20 cellular contexts compared by ENCODE assay signal in genomic region chr17:47678196-47678595, GRCh38. TPM values are rescaled to one million over a fixed set of nuclear protein-coding genes. Genes with fewer than 3 reads are reported as not detected.
DNase-seq lines count a peak whose midpoint lies in the region; ATAC-seq and TF ChIP-seq lines count a peak whose summit lies in the region.
"Had no signal": no experiment of that assay in that cellular context is flagged by ENCODE, and none has a peak within 500 bp of the region (broad histone marks: within the 10 kb centered on the region; RNA-seq: fewer than 3 reads in every experiment).

No MANE protein-coding gene starts in this region.

- H3K27ac ChIP-seq in C4-2B = peak overlapping the region; percentile 29
- 0 out of 2 replicates have a peak overlapping the region, but pooled peaks have one; percentile 10 for H3K27ac ChIP-seq in GM23338 (ENCODE audit: low read depth)
- H3K27ac ChIP-seq: Peyer's patch, SJSA1 had no signal

- H3K27me3 ChIP-seq in GM23338 (ENCODE audit: insufficient read depth) = no peaks in the 10 kb centered on the region
- no peaks in the 10 kb centered on the region for H3K27me3 ChIP-seq in H7 (ENCODE audit: control insufficient read depth, insufficient read depth, low read length)
- H3K27me3 ChIP-seq: BE2C, Peyer's patch, SJSA1 had no signal

- H3K9me2 ChIP-seq in GM23338 (ENCODE audit: insufficient read depth) = no peaks in the 10 kb centered on the region

- no peak for ATAC-seq in GM23338
- ATAC-seq in activated T-helper 17 cell treated with anti-CD3 and anti-CD28 coated beads, Interleukin-2, amount 50 U/mL, for 72 hours (replicated peaks) = no peak
- no peak for ATAC-seq in HG03196 (IDR thresholded peaks at IDR 0.05; ENCODE audit: unreplicated experiment)

- H3K27me3 Mint-ChIP-seq in activated T-cell treated with anti-CD3 and anti-CD28 coated beads, Interleukin-2, amount 50 U/mL, for 24 hours = no peaks in the 10 kb centered on the region
- H3K27me3 Mint-ChIP-seq in GM23338 (ENCODE audit: insufficient read depth, low read depth, poor library complexity) = peaks cover 8% of the 10 kb centered on the region
- no peaks in the 10 kb centered on the region for H3K27me3 Mint-ChIP-seq in activated T-helper 17 cell treated with anti-CD3 and anti-CD28 coated beads, Interleukin-2, amount 50 U/mL, for 72 hours
- H3K27me3 Mint-ChIP-seq: CD8-positive, alpha-beta memory T cell had no signal

- no peak overlapping the region for H3K4me2 ChIP-seq in GM23338

- H3K4me1 ChIP-seq in GM23338 (ENCODE audit: insufficient read depth) = no peaks in the 10 kb centered on the region
- H3K4me1 ChIP-seq: BE2C, Peyer's patch, SJSA1 had no signal

- H2AFZ ChIP-seq in GM23338 = no peak overlapping the region

- H3K79me2 ChIP-seq in GM23338 (replicated peaks; ENCODE audit: insufficient read depth) = peaks cover 12% of the 10 kb centered on the region

- no peak overlapping the region for H3K4me3 Mint-ChIP-seq in activated T-cell treated with anti-CD3 and anti-CD28 coated beads, Interleukin-2, amount 50 U/mL, for 24 hours
- H3K4me3 Mint-ChIP-seq in GM23338 = no peak overlapping the region
- H3K4me3 Mint-ChIP-seq in activated T-helper 17 cell treated with anti-CD3 and anti-CD28 coated beads, Interleukin-2, amount 50 U/mL, for 72 hours = no peak overlapping the region
- H3K4me3 Mint-ChIP-seq: CD8-positive, alpha-beta memory T cell had no signal

- peaks cover 98% of the 10 kb centered on the region for H3K36me3 Mint-ChIP-seq in activated T-cell treated with anti-CD3 and anti-CD28 coated beads, Interleukin-2, amount 50 U/mL, for 24 hours (ENCODE audit: low read depth)
- H3K36me3 Mint-ChIP-seq in GM23338 (ENCODE audit: low read depth) = peaks cover 98% of the 10 kb centered on the region
- H3K36me3 Mint-ChIP-seq in activated T-helper 17 cell treated with anti-CD3 and anti-CD28 coated beads, Interleukin-2, amount 50 U/mL, for 72 hours (ENCODE audit: low read depth) = peaks cover 100% of the 10 kb centered on the region

- H3K27ac Mint-ChIP-seq in activated T-cell treated with anti-CD3 and anti-CD28 coated beads, Interleukin-2, amount 50 U/mL, for 24 hours = peak overlapping the region; percentile 8
- no peak overlapping the region for H3K27ac Mint-ChIP-seq in GM23338
- H3K27ac Mint-ChIP-seq in activated T-helper 17 cell treated with anti-CD3 and anti-CD28 coated beads, Interleukin-2, amount 50 U/mL, for 72 hours = peak overlapping the region; percentile 28

- H3F3A ChIP-seq in GM23338 (replicated peaks; ENCODE audit: low read depth) = peaks cover 50% of the 10 kb centered on the region

- TF ChIP-seq CTCF in C4-2B (conservative IDR thresholded peaks at IDR 0.05) (no peak), GM23338 (conservative IDR thresholded peaks at IDR 0.05; ENCODE audit: low read depth in 2 of 2) (no peak)

- H3K4me3 ChIP-seq in GM23338 (no peak overlapping the region), H7 (ENCODE audit: insufficient read depth, low read depth, low read length) (no peak overlapping the region)
- H3K4me3 ChIP-seq: Peyer's patch, SJSA1 had no signal

- peaks cover 39% of the 10 kb centered on the region for H3K4me1 Mint-ChIP-seq in activated T-cell treated with anti-CD3 and anti-CD28 coated beads, Interleukin-2, amount 50 U/mL, for 24 hours (ENCODE audit: low read depth)
- H3K4me1 Mint-ChIP-seq in GM23338 = no peaks in the 10 kb centered on the region
- H3K4me1 Mint-ChIP-seq in activated T-helper 17 cell treated with anti-CD3 and anti-CD28 coated beads, Interleukin-2, amount 50 U/mL, for 72 hours = peaks cover 8% of the 10 kb centered on the region

- H3K9me3 Mint-ChIP-seq in activated T-cell treated with anti-CD3 and anti-CD28 coated beads, Interleukin-2, amount 50 U/mL, for 24 hours = no peaks in the 10 kb centered on the region
- H3K9me3 Mint-ChIP-seq in GM23338 = no peaks in the 10 kb centered on the region
- H3K9me3 Mint-ChIP-seq in activated T-helper 17 cell treated with anti-CD3 and anti-CD28 coated beads, Interleukin-2, amount 50 U/mL, for 72 hours = no peaks in the 10 kb centered on the region
- H3K9me3 Mint-ChIP-seq: CD8-positive, alpha-beta memory T cell had no signal

- H4K20me1 ChIP-seq in GM23338 (replicated peaks; ENCODE audit: insufficient read depth) = peaks cover 28% of the 10 kb centered on the region

- peaks cover 96% of the 10 kb centered on the region for H3K36me3 ChIP-seq in GM23338 (ENCODE audit: insufficient read depth)
- H3K36me3 ChIP-seq in H7 (replicated peaks; ENCODE audit: control insufficient read depth, insufficient read depth, low read length) = peaks cover 67% of the 10 kb centered on the region

- DNase-seq in activated T-cell treated with anti-CD3 and anti-CD28 coated beads, Interleukin-2, amount 50 U/mL, for 24 hours = no peak
- no peak for DNase-seq in activated T-cell treated with anti-CD3 and anti-CD28 coated beads, Interleukin-2, amount 50 U/mL, for 48 hours
- DNase-seq in GM23338 (ENCODE audit: low spot score) (no peak), NCI-H510A treated with DMSO at 0.1 percent for 48 hours (lab: John Stamatoyannopoulos, UW) (no peak), H7 (no peak)
- DNase-seq: BE2C; CD8-positive, alpha-beta memory T cell; DMS79; Kasumi-1; MM.1S; NCI-H1092; NCI-H1436 treated with DMSO at 0.1 percent for 48 hours; NCI-H2029; NCI-H345; NCI-H526 treated with DMSO at 0.1 percent for 48 hours; Peyer's patch had no signal

TF ChIP-seq in GM23338, 12 proteins besides CTCF, POLR2A, EP300 and RAD21 (continues in another document):
- TF ChIP-seq STAT1 (IDR thresholded peaks at IDR 0.05; ENCODE audit: unreplicated experiment) = no peak
- no peak for TF ChIP-seq ETS1 (IDR thresholded peaks at IDR 0.05)
- TF ChIP-seq JUNB (IDR thresholded peaks at IDR 0.05; ENCODE audit: unreplicated experiment) = no peak
- no peak for TF ChIP-seq CREB1 (CRISPR knock-in tag; IDR thresholded peaks at IDR 0.05; ENCODE audit: low read depth)
- no peak for TF ChIP-seq ZNF331 (CRISPR knock-in tag; IDR thresholded peaks at IDR 0.05; ENCODE audit: low read depth)
- no peak for TF ChIP-seq POLR2AphosphoS5 (IDR thresholded peaks at IDR 0.05; ENCODE audit: low read depth)
- TF ChIP-seq EZH2 (IDR thresholded peaks at IDR 0.05; ENCODE audit: low read depth, unreplicated experiment) = no peak
- TF ChIP-seq REST (IDR thresholded peaks at IDR 0.05; ENCODE audit: unreplicated experiment) = no peak
- no peak for TF ChIP-seq NANOG (IDR thresholded peaks at IDR 0.05; ENCODE audit: borderline replicate concordance)

RNA-seq across cellular contexts. Expression of gene TBKBP1, which starts 15.8 kb away (rescaled TPM):
- 10.6 and 12.1 TPM in 2 replicates for total RNA-seq in GM23338 (2014; rRNA removed; shearing (Covaris generic))
- polyA plus RNA-seq in GM23338 (2016; fragmentation: Nextera tagmentation; extraction: Ambion mirVana) = 2.2 and 2.5 TPM in 2 replicates
- total RNA-seq in activated T-helper 17 cell treated with anti-CD3 and anti-CD28 coated beads, Interleukin-2, amount 50 U/mL, for 72 hours = 10 to 100 TPM in 1 of 2 donors, 1 to 10 TPM in 1; 6.3 to 10.2 TPM
- 13.9 and 16.3 TPM in 2 replicates for total RNA-seq in H7 (2014; rRNA removed; shearing (Covaris generic))

RNA-seq across cellular contexts. Expression of gene KPNB1, which starts 28.5 kb away (rescaled TPM):
- total RNA-seq in GM23338 (2014; rRNA removed; shearing (Covaris generic)) = 526 and 599 TPM in 2 replicates
- polyA plus RNA-seq in GM23338 (2016; fragmentation: Nextera tagmentation; extraction: Ambion mirVana) = 219 and 274 TPM in 2 replicates
- 100 to 1,000 TPM; 451 to 724 TPM for total RNA-seq in activated T-helper 17 cell treated with anti-CD3 and anti-CD28 coated beads, Interleukin-2, amount 50 U/mL, for 72 hours
- 389 and 429 TPM in 2 replicates for total RNA-seq in H7 (2014; rRNA removed; shearing (Covaris generic))

RNA-seq across cellular contexts. Expression of gene TBX21, which starts 54.8 kb away (rescaled TPM):
- total RNA-seq in GM23338 (2014; rRNA removed; shearing (Covaris generic)) = not detected in 2 replicates
- not detected in 2 replicates for polyA plus RNA-seq in GM23338 (2016; fragmentation: Nextera tagmentation; extraction: Ambion mirVana)
- 10 to 100 TPM; 19.9 to 30.5 TPM for total RNA-seq in activated T-helper 17 cell treated with anti-CD3 and anti-CD28 coated beads, Interleukin-2, amount 50 U/mL, for 72 hours
- not detected in 2 replicates for total RNA-seq in H7 (2014; rRNA removed; shearing (Covaris generic))
- total RNA-seq: SJSA1 had no signal

Comparison
In these comparisons a context has a peak if more than half of its experiments do, and no peak if none do; other contexts are left out.
1. RNA of gene TBX21, which starts 54.8 kb away (total RNA-seq): 19.9 to 30.5 TPM in activated T-helper 17 cell treated with anti-CD3 and anti-CD28 coated beads, Interleukin-2, amount 50 U/mL, for 72 hours; not detected in GM23338 and not detected in H7; every median in the first group is over 10 times any median in the second.